18 cellular contexts compared by ENCODE assay signal in the genomic region with DNA sequence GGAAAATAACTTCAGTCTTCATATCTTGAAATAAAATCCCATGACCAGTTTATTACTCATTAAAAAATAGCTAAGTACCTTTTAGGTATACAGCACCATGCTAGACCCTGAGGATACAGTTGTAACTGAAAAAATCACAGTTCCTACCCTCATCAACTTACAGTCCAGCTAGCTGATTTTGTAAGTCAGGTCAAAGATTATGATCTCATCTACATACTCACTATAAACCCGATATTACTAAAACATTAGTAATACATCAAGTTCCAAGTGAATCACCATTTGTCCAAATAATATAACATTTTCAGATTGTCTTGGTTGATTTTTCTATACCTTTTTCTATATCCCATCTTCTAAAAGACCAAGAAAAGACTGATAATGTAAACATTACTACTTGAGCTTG.
"Had no signal": no experiment of that assay in that cellular context is flagged by ENCODE, and none has a peak within 500 bp of the region (broad histone marks: within the 10 kb centered on the region; RNA-seq: fewer than 3 reads in every experiment).

No MANE protein-coding gene starts in this region.

- H3K4me3 ChIP-seq: coronary artery, neural progenitor cell, pancreas, thoracic aorta had no signal

- H3K4me1 Mint-ChIP-seq: activated CD4-positive, alpha-beta T cell treated with anti-CD3 and anti-CD28 coated beads for 36 hours; activated naive CD8-positive, alpha-beta T cell treated with anti-CD3 and anti-CD28 coated beads, Interleukin-2, amount 50 U/mL, for 24 hours had no signal

- H3K4me3 Mint-ChIP-seq: activated CD4-positive, alpha-beta T cell treated with anti-CD3 and anti-CD28 coated beads for 36 hours; activated CD8-positive, alpha-beta T cell treated with anti-CD3 and anti-CD28 coated beads, Interleukin-2, amount 10 ng/mL, durations not matched to agents 7 days and 5 days; activated naive CD8-positive, alpha-beta T cell treated with anti-CD3 and anti-CD28 coated beads, Interleukin-2, amount 50 U/mL, for 24 hours; neural progenitor cell; stimulated activated naive CD8-positive, alpha-beta T cell treated with anti-CD3 and anti-CD28 coated beads, Interleukin-15, Interleukin-2, amounts not matched to agents 100 ng/mL and 50 ng/mL, for 24 hours had no signal

- H3K27ac Mint-ChIP-seq: activated CD4-positive, alpha-beta T cell treated with anti-CD3 and anti-CD28 coated beads for 36 hours; activated CD8-positive, alpha-beta T cell treated with anti-CD3 and anti-CD28 coated beads, Interleukin-2, amount 10 ng/mL, durations not matched to agents 7 days and 5 days; activated naive CD8-positive, alpha-beta T cell treated with anti-CD3 and anti-CD28 coated beads, Interleukin-2, amount 50 U/mL, for 24 hours; neural progenitor cell; stimulated activated naive CD8-positive, alpha-beta T cell treated with anti-CD3 and anti-CD28 coated beads, Interleukin-15, Interleukin-2, amounts not matched to agents 100 ng/mL and 50 ng/mL, for 24 hours had no signal

- ATAC-seq: activated CD4-positive, alpha-beta T cell treated with anti-CD3 and anti-CD28 coated beads for 36 hours; activated CD8-positive, alpha-beta T cell treated with anti-CD3 and anti-CD28 coated beads, Interleukin-2, amount 10 ng/mL, durations not matched to agents 7 days and 5 days; activated naive CD8-positive, alpha-beta T cell treated with anti-CD3 and anti-CD28 coated beads, Interleukin-2, amount 50 U/mL, for 24 hours; pancreas had no signal

- H2AFZ ChIP-seq: neural progenitor cell had no signal

- H3K27me3 Mint-ChIP-seq: activated CD4-positive, alpha-beta T cell treated with anti-CD3 and anti-CD28 coated beads for 36 hours; activated naive CD8-positive, alpha-beta T cell treated with anti-CD3 and anti-CD28 coated beads, Interleukin-2, amount 50 U/mL, for 24 hours; stimulated activated naive CD8-positive, alpha-beta T cell treated with anti-CD3 and anti-CD28 coated beads, Interleukin-15, Interleukin-2, amounts not matched to agents 100 ng/mL and 50 ng/mL, for 24 hours had no signal

- H3K27me3 ChIP-seq: neural progenitor cell, pancreas had no signal

- H3K4me1 ChIP-seq: neural progenitor cell, pancreas had no signal

- H3K36me3 Mint-ChIP-seq: neural progenitor cell had no signal

- H3K9ac ChIP-seq: neural progenitor cell had no signal

- H3K9me3 ChIP-seq: pancreas, thoracic aorta had no signal

- H3K27ac ChIP-seq: coronary artery, neural progenitor cell, pancreas, thoracic aorta, WERI-Rb-1 had no signal

- H3K4me2 ChIP-seq: neural progenitor cell had no signal

- DNase-seq: activated CD4-positive, alpha-beta T cell treated with anti-CD3 and anti-CD28 coated beads for 36 hours; activated CD8-positive, alpha-beta memory T cell treated with anti-CD3 and anti-CD28 coated beads, Interleukin-2, amount 50 U/mL, for 48 hours; activated CD8-positive, alpha-beta T cell treated with anti-CD3 and anti-CD28 coated beads, Interleukin-2, amount 10 ng/mL, durations not matched to agents 7 days and 5 days; activated naive CD4-positive, alpha-beta T cell; activated naive CD8-positive, alpha-beta T cell treated with anti-CD3 and anti-CD28 coated beads, Interleukin-2, amount 50 U/mL, for 24 hours; central memory CD4-positive, alpha-beta T cell; effector CD8-positive, alpha-beta T cell; kidney; midbrain; pancreas; stimulated activated CD4-positive, alpha-beta T cell treated with anti-CD3 and anti-CD28 coated beads, Interleukin-15, amount 100 ng/mL, for 24 hours; stimulated activated CD4-positive, alpha-beta T cell treated with anti-CD3 and anti-CD28 coated beads, Interleukin-4, amount 100 ng/mL, for 24 hours; T1000; WERI-Rb-1 had no signal

- H3K36me3 ChIP-seq: neural progenitor cell, pancreas, thoracic aorta, WERI-Rb-1 had no signal

- H3K9me3 Mint-ChIP-seq: activated naive CD8-positive, alpha-beta T cell treated with anti-CD3 and anti-CD28 coated beads, Interleukin-2, amount 50 U/mL, for 24 hours; neural progenitor cell; stimulated activated naive CD8-positive, alpha-beta T cell treated with anti-CD3 and anti-CD28 coated beads, Interleukin-15, Interleukin-2, amounts not matched to agents 100 ng/mL and 50 ng/mL, for 24 hours had no signal

- FAIRE-seq: kidney, pancreas had no signal
